ENCODE assay signal across 17 cellular contexts in the genomic region with DNA sequence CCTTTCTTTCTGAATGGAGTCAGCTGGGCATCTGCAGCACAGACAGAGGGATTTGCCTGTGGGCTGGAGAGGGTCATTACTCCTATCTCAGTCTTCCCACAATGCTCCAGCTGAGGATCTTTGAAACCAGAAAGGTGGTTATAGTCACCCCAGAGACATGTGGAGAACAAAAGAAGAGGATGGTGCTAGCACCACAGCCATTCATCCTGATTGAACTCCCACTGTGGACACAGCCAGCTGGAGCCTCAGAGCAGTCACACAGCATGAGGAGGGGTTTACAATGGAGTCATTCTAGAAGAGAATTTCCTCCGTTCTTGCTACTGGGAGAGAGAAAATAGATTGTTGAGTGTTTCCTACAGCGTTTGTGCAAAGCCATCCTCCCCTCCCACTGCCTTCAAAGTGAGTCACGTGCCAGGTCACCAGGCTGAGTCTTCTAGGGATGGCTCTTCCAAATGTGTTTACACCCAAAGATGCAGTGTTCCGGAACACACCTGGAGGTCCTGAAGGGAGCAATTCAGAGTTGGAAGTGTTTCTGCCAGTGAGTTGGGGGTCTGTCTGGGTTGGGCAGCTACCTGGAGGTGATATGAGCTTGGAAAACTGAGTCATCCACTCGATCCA. TPM values are rescaled to one million over a fixed set of nuclear protein-coding genes. Genes with fewer than 3 reads are reported as not detected.
A peak's percentile ranks its signal among the peaks of the same experiment; 100 is the strongest.
DNase-seq lines count a peak whose midpoint lies in the region; ATAC-seq and TF ChIP-seq lines count a peak whose summit lies in the region.
"Had no signal": no experiment of that assay in that cellular context is flagged by ENCODE, and none has a peak within 500 bp of the region (broad histone marks: within the 10 kb centered on the region; RNA-seq: fewer than 3 reads in every experiment).

No MANE protein-coding gene starts in this region.

- no peak overlapping the region for H3K4me3 ChIP-seq in H7 (ENCODE audit: insufficient read depth, low read depth, low read length)
- no peak overlapping the region for H3K4me3 ChIP-seq in heart right ventricle
- H3K4me3 ChIP-seq: SJCRH30 had no signal

- H3K27ac ChIP-seq in foreskin keratinocyte (no peak overlapping the region), heart right ventricle (no peak overlapping the region)
- H3K27ac ChIP-seq: SJCRH30 had no signal

- H3K4me1 ChIP-seq in foreskin keratinocyte (peaks cover 6% of the 10 kb centered on the region), heart right ventricle (no peaks in the 10 kb centered on the region)
- H3K4me1 ChIP-seq: SJCRH30 had no signal

- no peaks in the 10 kb centered on the region for H3K27me3 ChIP-seq in H7 (ENCODE audit: control insufficient read depth, insufficient read depth, low read length)
- no peaks in the 10 kb centered on the region for H3K27me3 ChIP-seq in foreskin keratinocyte
- H3K27me3 ChIP-seq in heart right ventricle: peaks cover 0 to 34% (median 9%) of the 10 kb centered on the region in 7 donors
- H3K27me3 ChIP-seq: SJCRH30 had no signal

- no peak for TF ChIP-seq CTCF in foreskin keratinocyte (conservative IDR thresholded peaks at IDR 0.05)
- TF ChIP-seq CTCF in heart right ventricle (IDR thresholded peaks at IDR 0.05): no peak

- H3K36me3 ChIP-seq in H7 (replicated peaks; ENCODE audit: control insufficient read depth, insufficient read depth, low read length) (no peaks in the 10 kb centered on the region), heart right ventricle (no peaks in the 10 kb centered on the region)
- H3K36me3 ChIP-seq: SJCRH30 had no signal

- intact Hi-C loops in heart right ventricle (cut with DNase I): no loop called here

- peak; percentile 45 for DNase-seq in H7
- DNase-seq in RPMI7951 (ENCODE audit: low read depth): peak; percentile 33
- DNase-seq in foreskin keratinocyte: no peak
- DNase-seq in renal cortical epithelial cell (ENCODE audit: low read depth): peak; percentile 43
- no peak for DNase-seq in NCI-H2227 treated with DMSO at 0.1 percent for 48 hours (lab: John Stamatoyannopoulos, UW)
- no peak for DNase-seq in heart right ventricle
- DNase-seq: Caco-2, DMS153, Kasumi-1, NCI-H1105, NCI-H1694 treated with DMSO at 0.1 percent for 48 hours, NCI-H446, NCI-H774, SJCRH30 had no signal

- WGBS in heart right ventricle, 2 donors: 78 to 86% methylated on average over 5 of the region's 5 CpGs

- no peaks in the 10 kb centered on the region for H3K9me3 ChIP-seq in heart right ventricle
- H3K9me3 ChIP-seq: Caco-2, SJCRH30 had no signal

- ATAC-seq in foreskin keratinocyte: peak; percentile 33
- ATAC-seq in HG02623 (IDR thresholded peaks at IDR 0.05; ENCODE audit: unreplicated experiment): no peak
- ATAC-seq in heart right ventricle: no peak

RNA-seq across cellular contexts. Expression of a gene that starts 18.9 kb away (rescaled TPM):
- 0.38 and 2.0 TPM in 2 replicates for total RNA-seq in H7 (2014; rRNA removed; shearing (Covaris generic))
- total RNA-seq in RPMI7951 (2014; rRNA removed; shearing (Covaris generic)): 68.1 and 79.4 TPM in 2 replicates
- 0.04 and 0.10 TPM in 2 replicates for total RNA-seq in foreskin keratinocyte
- polyA plus RNA-seq in foreskin keratinocyte: 0.04 and 0.07 TPM in 2 replicates
- 4.2 and 9.7 TPM in 2 replicates for total RNA-seq in renal cortical epithelial cell
- total RNA-seq in heart right ventricle: under 1 TPM in 8 of 10 donors, not detected in 2; 0.06 to 0.37 (median 0.19) TPM
- polyA plus RNA-seq in heart right ventricle: under 1 TPM in 1 of 2 donors, not detected in 1; 0.03 TPM
- polyA plus RNA-seq: IgD-negative memory B cell had no signal

RNA-seq across cellular contexts. Expression of a gene that starts 57.4 kb away (rescaled TPM):
- total RNA-seq in H7 (2014; rRNA removed; shearing (Covaris generic)): 6.0 and 21.2 TPM in 2 replicates
- total RNA-seq in RPMI7951 (2014; rRNA removed; shearing (Covaris generic)): 91.9 and 99.1 TPM in 2 replicates
- total RNA-seq in foreskin keratinocyte (12.3 and 46.3 TPM in 2 replicates), renal cortical epithelial cell (2.4 and 12.0 TPM in 2 replicates), heart right ventricle (1 to 10 TPM in 1 of 10 donors, under 1 TPM in 4, not detected in 5; 0.23 to 1.1 (median 0.36) TPM)
- polyA plus RNA-seq in foreskin keratinocyte (14.9 and 51.3 TPM in 2 replicates), heart right ventricle (under 1 TPM in 1 of 2 donors, not detected in 1; 0.65 TPM)
- total RNA-seq: G401 had no signal
- polyA plus RNA-seq: IgD-negative memory B cell had no signal

Comparison
In these comparisons a context has a peak if more than half of its experiments do, and no peak if none do; other contexts are left out.
1. DNase-seq: peak in H7 (single experiment), RPMI7951 (single experiment) and renal cortical epithelial cell (single experiment); none in foreskin keratinocyte (0 of 2), NCI-H2227 treated with DMSO at 0.1 percent for 48 hours (single experiment) and heart right ventricle (0 of 2).